In genomic region chr19:34448191-34448590, GRCh38 we compare ENCODE assay signal across 22 cellular contexts. TPM values are rescaled to one million over a fixed set of nuclear protein-coding genes. Genes with fewer than 3 reads are reported as not detected.
DNase-seq lines count a peak whose midpoint lies in the region; ATAC-seq and TF ChIP-seq lines count a peak whose summit lies in the region.
"Had no signal": no experiment of that assay in that cellular context is flagged by ENCODE, and none has a peak within 500 bp of the region (broad histone marks: within the 10 kb centered on the region; RNA-seq: fewer than 3 reads in every experiment).

No MANE protein-coding gene starts in this region.

- peaks cover 0 to 83% (median 12%) of the 10 kb centered on the region in 4 donors for H3K4me1 ChIP-seq in tibial artery
- H3K4me1 ChIP-seq: BLaER1, SJSA1 had no signal

- DNase-seq in activated naive CD4-positive, alpha-beta T cell treated with anti-CD3 and anti-CD28 coated beads, Interleukin-2, amount 50 U/mL, for 72 hours (ENCODE audit: low spot score in 2 of 2), result no peak
- no peak for DNase-seq in activated CD8-positive, alpha-beta T cell treated with anti-CD3 and anti-CD28 coated beads for 36 hours
- DNase-seq in endothelial cell (ENCODE audit: low spot score) (no peak), tibial artery (no peak), GDM1 (lab: John Stamatoyannopoulos, UW) (no peak), RPMI8226 (no peak)
- DNase-seq: Calu3; CD8-positive, alpha-beta memory T cell; DMS153; GOT3; HCEC 1CT; IMR-90; NCI-H1105; NCI-H146; NCI-H2029; NCI-H2227 treated with DMSO at 0.1 percent for 48 hours; NCI-H510A treated with DMSO at 0.1 percent for 48 hours; NCI-H82 had no signal

- peaks cover 25% of the 10 kb centered on the region for H3K36me3 Mint-ChIP-seq in activated naive CD4-positive, alpha-beta T cell treated with anti-CD3 and anti-CD28 coated beads, Interleukin-2, amount 50 U/mL, for 24 hours
- peaks cover 19 to 45% of the 10 kb centered on the region in 2 donors for H3K36me3 Mint-ChIP-seq in activated naive CD4-positive, alpha-beta T cell treated with anti-CD3 and anti-CD28 coated beads, Interleukin-2, amount 50 U/mL, for 72 hours
- H3K36me3 Mint-ChIP-seq in activated CD8-positive, alpha-beta T cell treated with anti-CD3 and anti-CD28 coated beads for 36 hours (ENCODE audit: low read depth), result peaks cover 55% of the 10 kb centered on the region
- H3K36me3 Mint-ChIP-seq in endothelial cell (ENCODE audit: low read depth, unreplicated experiment), result peaks cover 48% of the 10 kb centered on the region

- H3K27me3 Mint-ChIP-seq in activated naive CD4-positive, alpha-beta T cell treated with anti-CD3 and anti-CD28 coated beads, Interleukin-2, amount 50 U/mL, for 24 hours, result no peaks in the 10 kb centered on the region
- no peaks in the 10 kb centered on the region for H3K27me3 Mint-ChIP-seq in activated CD8-positive, alpha-beta T cell treated with anti-CD3 and anti-CD28 coated beads for 36 hours
- H3K27me3 Mint-ChIP-seq in endothelial cell (ENCODE audit: unreplicated experiment), result no peaks in the 10 kb centered on the region
- H3K27me3 Mint-ChIP-seq: CD8-positive, alpha-beta memory T cell had no signal

- ATAC-seq in activated naive CD4-positive, alpha-beta T cell treated with anti-CD3 and anti-CD28 coated beads, Interleukin-2, amount 50 U/mL, for 72 hours, result no peak
- ATAC-seq in activated CD8-positive, alpha-beta T cell treated with anti-CD3 and anti-CD28 coated beads for 36 hours, result no peak
- ATAC-seq: Right ventricle myocardium inferior had no signal

- intact Hi-C loops in activated CD8-positive, alpha-beta T cell treated with anti-CD3 and anti-CD28 coated beads for 36 hours (cut with micrococcal nuclease), result no loop called here
- intact Hi-C loops in tibial artery (cut with DNase I; ENCODE audit: low total_unique reads), result no loop called here

- CTCF ChIA-PET in activated CD8-positive, alpha-beta T cell treated with anti-CD3 and anti-CD28 coated beads for 36 hours (lab: Charles Lee), result interaction anchor here (0.9 to 1.5 kb wide), 4 partner anchors 17 to 20 kb away, joined by 3 read pairs; partner anchors contain the start of gene UBA2

- no peak overlapping the region for H3K4me3 Mint-ChIP-seq in activated naive CD4-positive, alpha-beta T cell treated with anti-CD3 and anti-CD28 coated beads, Interleukin-2, amount 50 U/mL, for 24 hours
- no peak overlapping the region for H3K4me3 Mint-ChIP-seq in activated CD8-positive, alpha-beta T cell treated with anti-CD3 and anti-CD28 coated beads for 36 hours
- H3K4me3 Mint-ChIP-seq in endothelial cell (ENCODE audit: unreplicated experiment), result no peak overlapping the region
- H3K4me3 Mint-ChIP-seq: CD8-positive, alpha-beta memory T cell had no signal

- H3K27me3 ChIP-seq in tibial artery, result no peaks in the 10 kb centered on the region
- H3K27me3 ChIP-seq: BLaER1, SJSA1 had no signal

- H3K9me3 Mint-ChIP-seq in activated naive CD4-positive, alpha-beta T cell treated with anti-CD3 and anti-CD28 coated beads, Interleukin-2, amount 50 U/mL, for 24 hours, result no peaks in the 10 kb centered on the region
- H3K9me3 Mint-ChIP-seq in activated naive CD4-positive, alpha-beta T cell treated with anti-CD3 and anti-CD28 coated beads, Interleukin-2, amount 50 U/mL, for 72 hours, result no peaks in the 10 kb centered on the region
- no peaks in the 10 kb centered on the region for H3K9me3 Mint-ChIP-seq in activated CD8-positive, alpha-beta T cell treated with anti-CD3 and anti-CD28 coated beads for 36 hours
- H3K9me3 Mint-ChIP-seq in endothelial cell (ENCODE audit: unreplicated experiment), result no peaks in the 10 kb centered on the region
- H3K9me3 Mint-ChIP-seq: CD8-positive, alpha-beta memory T cell had no signal

- peak overlapping the region; percentile 37 to 57 for H3K27ac ChIP-seq in tibial artery
- H3K27ac ChIP-seq: BLaER1, SJSA1 had no signal

- TF ChIP-seq CTCF in activated CD8-positive, alpha-beta T cell treated with anti-CD3 and anti-CD28 coated beads for 36 hours (IDR thresholded peaks at IDR 0.05), result no peak
- TF ChIP-seq CTCF in endothelial cell (IDR thresholded peaks at IDR 0.05; ENCODE audit: unreplicated experiment), result no peak
- no peak for TF ChIP-seq CTCF in tibial artery (IDR thresholded peaks at IDR 0.05)

- H3K9me3 ChIP-seq in tibial artery, result no peaks in the 10 kb centered on the region
- H3K9me3 ChIP-seq: BLaER1, SJSA1 had no signal

- H3K4me3 ChIP-seq in tibial artery, result no peak overlapping the region
- H3K4me3 ChIP-seq: BLaER1, SJSA1 had no signal

- H3K36me3 ChIP-seq in tibial artery, result peaks cover 75 to 87% (median 84%) of the 10 kb centered on the region in 3 donors

- peaks cover 14% of the 10 kb centered on the region for H3K4me1 Mint-ChIP-seq in activated naive CD4-positive, alpha-beta T cell treated with anti-CD3 and anti-CD28 coated beads, Interleukin-2, amount 50 U/mL, for 24 hours
- peaks cover 4% of the 10 kb centered on the region for H3K4me1 Mint-ChIP-seq in activated CD8-positive, alpha-beta T cell treated with anti-CD3 and anti-CD28 coated beads for 36 hours (ENCODE audit: low read depth)
- H3K4me1 Mint-ChIP-seq in endothelial cell (ENCODE audit: unreplicated experiment), result no peaks in the 10 kb centered on the region

- POLR2A ChIA-PET in activated CD8-positive, alpha-beta T cell treated with anti-CD3 and anti-CD28 coated beads for 36 hours (lab: Charles Lee), result no interaction called here

- peak overlapping the region; percentile 5 for H3K27ac Mint-ChIP-seq in activated naive CD4-positive, alpha-beta T cell treated with anti-CD3 and anti-CD28 coated beads, Interleukin-2, amount 50 U/mL, for 24 hours
- peak overlapping the region in 1 of 2 donors; percentile 19 for H3K27ac Mint-ChIP-seq in activated naive CD4-positive, alpha-beta T cell treated with anti-CD3 and anti-CD28 coated beads, Interleukin-2, amount 50 U/mL, for 72 hours
- peak overlapping the region; percentile 7 for H3K27ac Mint-ChIP-seq in activated CD8-positive, alpha-beta T cell treated with anti-CD3 and anti-CD28 coated beads for 36 hours
- H3K27ac Mint-ChIP-seq in endothelial cell (ENCODE audit: unreplicated experiment), result peak overlapping the region; percentile 5

RNA-seq across cellular contexts. Expression of gene UBA2, which starts 20.0 kb away (rescaled TPM):
- 100 to 1,000 TPM; 137 to 162 TPM for total RNA-seq in activated naive CD4-positive, alpha-beta T cell treated with anti-CD3 and anti-CD28 coated beads, Interleukin-2, amount 50 U/mL, for 72 hours
- 100 to 1,000 TPM; 134 to 149 TPM for total RNA-seq in activated CD8-positive, alpha-beta T cell treated with anti-CD3 and anti-CD28 coated beads for 36 hours
- 93.5 TPM for total RNA-seq in endothelial cell (ENCODE audit: unreplicated experiment)

RNA-seq across cellular contexts. Expression of gene WTIP, which starts 33.4 kb away (rescaled TPM):
- 1 to 10 TPM in 1 of 2 donors, under 1 TPM in 1; 0.33 to 1.6 TPM for total RNA-seq in activated naive CD4-positive, alpha-beta T cell treated with anti-CD3 and anti-CD28 coated beads, Interleukin-2, amount 50 U/mL, for 72 hours
- under 1 TPM; 0.54 to 0.63 TPM for total RNA-seq in activated CD8-positive, alpha-beta T cell treated with anti-CD3 and anti-CD28 coated beads for 36 hours
- total RNA-seq in endothelial cell (ENCODE audit: unreplicated experiment), result 17.6 TPM

RNA-seq across cellular contexts. Expression of gene PDCD2L, which starts 44.0 kb away (rescaled TPM):
- 10 to 100 TPM; 18.0 to 32.8 TPM for total RNA-seq in activated naive CD4-positive, alpha-beta T cell treated with anti-CD3 and anti-CD28 coated beads, Interleukin-2, amount 50 U/mL, for 72 hours
- total RNA-seq in activated CD8-positive, alpha-beta T cell treated with anti-CD3 and anti-CD28 coated beads for 36 hours, result 10 to 100 TPM; 39.9 to 42.1 TPM
- total RNA-seq in endothelial cell (ENCODE audit: unreplicated experiment), result 10.3 TPM
